20 cellular contexts compared by ENCODE assay signal in genomic region chr15:81941479-81941878, GRCh38.
DNase-seq lines count a peak whose midpoint lies in the region; ATAC-seq and TF ChIP-seq lines count a peak whose summit lies in the region.
"Had no signal": no experiment of that assay in that cellular context is flagged by ENCODE, and none has a peak within 500 bp of the region (broad histone marks: within the 10 kb centered on the region; RNA-seq: fewer than 3 reads in every experiment).

No MANE protein-coding gene starts in this region.

- ATAC-seq in right cardiac atrium = no peak
- no peak for ATAC-seq in GM21390 (IDR thresholded peaks at IDR 0.05; ENCODE audit: unreplicated experiment)
- ATAC-seq in GM19035 (IDR thresholded peaks at IDR 0.05; ENCODE audit: unreplicated experiment) = no peak
- ATAC-seq: left lobe of liver had no signal

- no peak for TF ChIP-seq CTCF in neural cell (IDR thresholded peaks at IDR 0.05; ENCODE audit: poor library complexity, severe bottlenecking)

- no peaks in the 10 kb centered on the region for H3K9me2 ChIP-seq in neural cell (ENCODE audit: insufficient read depth, low read length)

- H3F3A ChIP-seq in neural cell (ENCODE audit: insufficient read depth, low read length, poor library complexity, severe bottlenecking) = no peaks in the 10 kb centered on the region

- no peak overlapping the region for H3K4me2 ChIP-seq in neural cell (ENCODE audit: low read length)
- H3K4me2 ChIP-seq: PC-9 had no signal

- no peaks in the 10 kb centered on the region for H4K20me1 ChIP-seq in neural cell (ENCODE audit: insufficient read depth)

- H3K36me3 ChIP-seq in neural cell (ENCODE audit: insufficient read depth, low read length) = no peaks in the 10 kb centered on the region
- H3K36me3 ChIP-seq: ascending aorta, colonic mucosa, SJCRH30 had no signal

- DNase-seq in GDM1 (lab: John Stamatoyannopoulos, UW) (peak; percentile 38), NCI-H1417 treated with DMSO at 0.1 percent for 48 hours (lab: John Stamatoyannopoulos, UW) (peak; percentile 80), NCI-H774 (lab: John Stamatoyannopoulos, UW) (peak; percentile 35), right cardiac atrium (no peak)
- DNase-seq: activated CD4-positive, CD25-positive, alpha-beta regulatory T cell; activated T-cell treated with anti-CD3 and anti-CD28 coated beads, Interleukin-2, amount 50 U/mL, for 48 hours; colonic mucosa; endodermal cell; midbrain; nephron progenitor cell; PC-9; stimulated activated CD4-positive, alpha-beta T cell treated with anti-CD3 and anti-CD28 coated beads, Interleukin-4, amount 100 ng/mL, for 24 hours had no signal

- 74% methylated on average over 4 of the region's 4 CpGs for WGBS in right cardiac atrium

- H3K79me2 ChIP-seq in neural cell (replicated peaks; ENCODE audit: insufficient read depth, low read length) = no peaks in the 10 kb centered on the region

- TF ChIP-seq EP300 in neural cell (conservative IDR thresholded peaks at IDR 0.05; ENCODE audit: poor library complexity, severe bottlenecking) = no peak

- no peaks in the 10 kb centered on the region for H3K4me1 ChIP-seq in right cardiac atrium (ENCODE audit: control insufficient read depth, insufficient read depth, low read length)
- H3K4me1 ChIP-seq: ascending aorta, colonic mucosa had no signal

- TF ChIP-seq RAD21 in neural cell (conservative IDR thresholded peaks at IDR 0.05) = no peak

- H3K9ac ChIP-seq in neural cell (ENCODE audit: low read length) = no peak overlapping the region

- H3K4me3 ChIP-seq in neural cell (ENCODE audit: low read length) (no peak overlapping the region), right cardiac atrium (ENCODE audit: low read length) (no peak overlapping the region)
- H3K4me3 ChIP-seq: ascending aorta, colonic mucosa, PC-9, SJCRH30, skin epidermis had no signal

- no peak overlapping the region for H2AFZ ChIP-seq in neural cell (ENCODE audit: low read depth, low read length)
- H2AFZ ChIP-seq: PC-9 had no signal

- no peaks in the 10 kb centered on the region for H3K27me3 ChIP-seq in neural cell (ENCODE audit: insufficient read depth, low read depth, low read length)
- no peaks in the 10 kb centered on the region for H3K27me3 ChIP-seq in right cardiac atrium (ENCODE audit: control insufficient read depth, insufficient read depth)
- H3K27me3 ChIP-seq: ascending aorta, colonic mucosa, SJCRH30 had no signal

- H3K9me3 ChIP-seq in neural cell (ENCODE audit: low read length) (no peaks in the 10 kb centered on the region), right cardiac atrium (ENCODE audit: control insufficient read depth, low read length) (no peaks in the 10 kb centered on the region)
- H3K9me3 ChIP-seq: colonic mucosa, SJCRH30 had no signal

- intact Hi-C loops in right cardiac atrium (cut with DNase I) = loop anchor here in 1 of 4 donors (10.0 kb wide), 1 partner anchor 317 kb away; no protein-coding TSS in a partner anchor

- H3K27ac ChIP-seq in neural cell (ENCODE audit: low read length) (no peak overlapping the region), right cardiac atrium (ENCODE audit: low read length) (no peak overlapping the region)
- H3K27ac ChIP-seq: ascending aorta, colonic mucosa, HL-60, PC-9, skin epidermis had no signal

TF ChIP-seq in neural cell, 6 proteins besides CTCF, POLR2A, EP300 and RAD21:
- TF ChIP-seq EZH2 (IDR thresholded peaks at IDR 0.05; ENCODE audit: borderline replicate concordance, insufficient read depth, low read length, poor library complexity, severe bottlenecking) (no peak), POLR2AphosphoS5 (IDR thresholded peaks at IDR 0.05) (peak; percentile 43), MXI1 (conservative IDR thresholded peaks at IDR 0.05; ENCODE audit: poor library complexity, severe bottlenecking) (no peak), REST (IDR thresholded peaks at IDR 0.05; ENCODE audit: borderline replicate concordance) (no peak), TAF1 (IDR thresholded peaks at IDR 0.05; ENCODE audit: low read depth) (no peak), SMC3 (conservative IDR thresholded peaks at IDR 0.05; ENCODE audit: poor library complexity) (no peak)

Comparison
In these comparisons a context has a peak if more than half of its experiments do, and no peak if none do; other contexts are left out.
1. DNase-seq: peak in GDM1 (single experiment), NCI-H1417 treated with DMSO at 0.1 percent for 48 hours (single experiment) and NCI-H774 (single experiment); none in right cardiac atrium (0 of 3).